ENCODE assay signal across 1 cellular context in genomic region chr19:52897149-52897935, GRCh38.
A peak's percentile ranks its signal among the peaks of the same experiment; 100 is the strongest.
TF ChIP-seq lines count a peak whose summit lies in the region.

TSS of gene ZNF320 (minus strand) at chr19:52897635. CDS start at chr19:52890255, 7,380 bp downstream.

TF ChIP-seq in K562, 482 proteins besides CTCF, POLR2A, EP300 and RAD21 (continued from another document and continues in another):
- TF ChIP-seq ZBTB26 (CRISPR knock-in tag; IDR thresholded peaks at IDR 0.05) (no peak), ELK1 (CRISPR knock-in tag; IDR thresholded peaks at IDR 0.05) (no peak), NFE2L1 (tag; IDR thresholded peaks at IDR 0.05; ENCODE audit: borderline replicate concordance, low read depth) (no peak), PPARD (CRISPR knock-in tag; IDR thresholded peaks at IDR 0.05) (no peak), ZNF384 (IDR thresholded peaks at IDR 0.05; ENCODE audit: low read depth, low read length) (no peak), MCM2 (IDR thresholded peaks at IDR 0.05; ENCODE audit: low read depth) (no peak), U2AF2 (optimal IDR thresholded peaks at IDR 0.05; ENCODE audit: low read depth, low read length) (no peak), IRF2 (CRISPR knock-in tag; IDR thresholded peaks at IDR 0.05) (no peak), THAP7 (CRISPR knock-in tag; IDR thresholded peaks at IDR 0.05) (no peak), POLR2H (tag; IDR thresholded peaks at IDR 0.05; ENCODE audit: low read depth) (peak; percentile 66; the same call in 1 of the 2 replicates), ZNF324 (CRISPR knock-in tag; IDR thresholded peaks at IDR 0.05) (no peak), ZBTB17 (CRISPR knock-in tag; IDR thresholded peaks at IDR 0.05) (no peak), ZNF699 (CRISPR knock-in tag; IDR thresholded peaks at IDR 0.05; ENCODE audit: insufficient replicate concordance) (no peak), RCOR1 (IDR thresholded peaks at IDR 0.05; ENCODE audit: borderline replicate concordance in 1 of 2, low read depth in 2 of 2, low read length in 2 of 2) (0 out of 4 replicates have a peak, but pooled peaks of 1 of the 2 experiments have one; percentile 3), BDP1 (IDR thresholded peaks at IDR 0.05; ENCODE audit: insufficient read depth, insufficient read length) (no peak), CHD4 (IDR thresholded peaks at IDR 0.05; ENCODE audit: insufficient read depth, insufficient replicate concordance, low read depth, low read length, poor library complexity, severe bottlenecking) (no peak), ZNF354B (CRISPR knock-in tag; IDR thresholded peaks at IDR 0.05) (no peak), ZNF57 (CRISPR knock-in tag; IDR thresholded peaks at IDR 0.05) (no peak), ZNF311 (CRISPR knock-in tag; IDR thresholded peaks at IDR 0.05) (no peak), PHF21A (IDR thresholded peaks at IDR 0.05; ENCODE audit: borderline replicate concordance, low read depth) (no peak), RNF2 (IDR thresholded peaks at IDR 0.05) (no peak), JUND (IDR thresholded peaks at IDR 0.05; ENCODE audit: borderline replicate concordance, low read depth, low read length) (peak; percentile 22; the same call in 1 of the 2 replicates), JUND (tag; IDR thresholded peaks at IDR 0.05; ENCODE audit: borderline replicate concordance, low read depth, low read length) (no peak; the same call in 2 of the 3 replicates), ZNF76 (CRISPR knock-in tag; IDR thresholded peaks at IDR 0.05; ENCODE audit: borderline replicate concordance) (no peak), PURB (CRISPR knock-in tag; IDR thresholded peaks at IDR 0.05; ENCODE audit: low read depth) (no peak), SAP30 (IDR thresholded peaks at IDR 0.05; ENCODE audit: borderline replicate concordance, insufficient read depth, low read depth, low read length, poor library complexity, severe bottlenecking) (peak; percentile 76), ZNF551 (CRISPR knock-in tag; IDR thresholded peaks at IDR 0.05) (no peak), TCF3 (CRISPR knock-in tag; IDR thresholded peaks at IDR 0.05) (no peak; the same call in 1 of the 2 replicates), ZNF3 (CRISPR knock-in tag; IDR thresholded peaks at IDR 0.05) (no peak), IRF1 (CRISPR knock-in tag; IDR thresholded peaks at IDR 0.05; ENCODE audit: borderline replicate concordance) (no peak), RFX7 (CRISPR knock-in tag; IDR thresholded peaks at IDR 0.05) (no peak), ZSCAN29 (IDR thresholded peaks at IDR 0.05) (peak; percentile 19; the same call in 1 of the 2 replicates), ELF4 (CRISPR knock-in tag; IDR thresholded peaks at IDR 0.05) (no peak), NFIX (CRISPR knock-in tag; IDR thresholded peaks at IDR 0.05; ENCODE audit: low read depth) (no peak), FOSL1 (tag; conservative IDR thresholded peaks at IDR 0.05) (0 out of 2 replicates have a peak, but pooled peaks have one; percentile 17), ESRRA (IDR thresholded peaks at IDR 0.05; ENCODE audit: borderline replicate concordance, low read depth) (peak; percentile 86), PHF8 (IDR thresholded peaks at IDR 0.05; ENCODE audit: borderline replicate concordance, low read length) (peak; percentile 93; the same call in 1 of the 2 replicates), FOXP1 (CRISPR knock-in tag; IDR thresholded peaks at IDR 0.05) (no peak), ZNF707 (CRISPR knock-in tag; conservative IDR thresholded peaks at IDR 0.05) (no peak)
- TF ChIP-seq, protein P1, sequence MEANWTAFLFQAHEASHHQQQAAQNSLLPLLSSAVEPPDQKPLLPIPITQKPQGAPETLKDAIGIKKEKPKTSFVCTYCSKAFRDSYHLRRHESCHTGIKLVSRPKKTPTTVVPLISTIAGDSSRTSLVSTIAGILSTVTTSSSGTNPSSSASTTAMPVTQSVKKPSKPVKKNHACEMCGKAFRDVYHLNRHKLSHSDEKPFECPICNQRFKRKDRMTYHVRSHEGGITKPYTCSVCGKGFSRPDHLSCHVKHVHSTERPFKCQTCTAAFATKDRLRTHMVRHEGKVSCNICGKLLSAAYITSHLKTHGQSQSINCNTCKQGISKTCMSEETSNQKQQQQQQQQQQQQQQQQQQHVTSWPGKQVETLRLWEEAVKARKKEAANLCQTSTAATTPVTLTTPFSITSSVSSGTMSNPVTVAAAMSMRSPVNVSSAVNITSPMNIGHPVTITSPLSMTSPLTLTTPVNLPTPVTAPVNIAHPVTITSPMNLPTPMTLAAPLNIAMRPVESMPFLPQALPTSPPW (CRISPR knock-in tag; IDR thresholded peaks at IDR 0.05): no peak
- TF ChIP-seq, protein P2, sequence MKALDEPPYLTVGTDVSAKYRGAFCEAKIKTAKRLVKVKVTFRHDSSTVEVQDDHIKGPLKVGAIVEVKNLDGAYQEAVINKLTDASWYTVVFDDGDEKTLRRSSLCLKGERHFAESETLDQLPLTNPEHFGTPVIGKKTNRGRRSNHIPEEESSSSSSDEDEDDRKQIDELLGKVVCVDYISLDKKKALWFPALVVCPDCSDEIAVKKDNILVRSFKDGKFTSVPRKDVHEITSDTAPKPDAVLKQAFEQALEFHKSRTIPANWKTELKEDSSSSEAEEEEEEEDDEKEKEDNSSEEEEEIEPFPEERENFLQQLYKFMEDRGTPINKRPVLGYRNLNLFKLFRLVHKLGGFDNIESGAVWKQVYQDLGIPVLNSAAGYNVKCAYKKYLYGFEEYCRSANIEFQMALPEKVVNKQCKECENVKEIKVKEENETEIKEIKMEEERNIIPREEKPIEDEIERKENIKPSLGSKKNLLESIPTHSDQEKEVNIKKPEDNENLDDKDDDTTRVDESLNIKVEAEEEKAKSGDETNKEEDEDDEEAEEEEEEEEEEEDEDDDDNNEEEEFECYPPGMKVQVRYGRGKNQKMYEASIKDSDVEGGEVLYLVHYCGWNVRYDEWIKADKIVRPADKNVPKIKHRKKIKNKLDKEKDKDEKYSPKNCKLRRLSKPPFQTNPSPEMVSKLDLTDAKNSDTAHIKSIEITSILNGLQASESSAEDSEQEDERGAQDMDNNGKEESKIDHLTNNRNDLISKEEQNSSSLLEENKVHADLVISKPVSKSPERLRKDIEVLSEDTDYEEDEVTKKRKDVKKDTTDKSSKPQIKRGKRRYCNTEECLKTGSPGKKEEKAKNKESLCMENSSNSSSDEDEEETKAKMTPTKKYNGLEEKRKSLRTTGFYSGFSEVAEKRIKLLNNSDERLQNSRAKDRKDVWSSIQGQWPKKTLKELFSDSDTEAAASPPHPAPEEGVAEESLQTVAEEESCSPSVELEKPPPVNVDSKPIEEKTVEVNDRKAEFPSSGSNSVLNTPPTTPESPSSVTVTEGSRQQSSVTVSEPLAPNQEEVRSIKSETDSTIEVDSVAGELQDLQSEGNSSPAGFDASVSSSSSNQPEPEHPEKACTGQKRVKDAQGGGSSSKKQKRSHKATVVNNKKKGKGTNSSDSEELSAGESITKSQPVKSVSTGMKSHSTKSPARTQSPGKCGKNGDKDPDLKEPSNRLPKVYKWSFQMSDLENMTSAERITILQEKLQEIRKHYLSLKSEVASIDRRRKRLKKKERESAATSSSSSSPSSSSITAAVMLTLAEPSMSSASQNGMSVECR (CRISPR knock-in tag; IDR thresholded peaks at IDR 0.05): peak; percentile 59
- TF ChIP-seq, protein P3, sequence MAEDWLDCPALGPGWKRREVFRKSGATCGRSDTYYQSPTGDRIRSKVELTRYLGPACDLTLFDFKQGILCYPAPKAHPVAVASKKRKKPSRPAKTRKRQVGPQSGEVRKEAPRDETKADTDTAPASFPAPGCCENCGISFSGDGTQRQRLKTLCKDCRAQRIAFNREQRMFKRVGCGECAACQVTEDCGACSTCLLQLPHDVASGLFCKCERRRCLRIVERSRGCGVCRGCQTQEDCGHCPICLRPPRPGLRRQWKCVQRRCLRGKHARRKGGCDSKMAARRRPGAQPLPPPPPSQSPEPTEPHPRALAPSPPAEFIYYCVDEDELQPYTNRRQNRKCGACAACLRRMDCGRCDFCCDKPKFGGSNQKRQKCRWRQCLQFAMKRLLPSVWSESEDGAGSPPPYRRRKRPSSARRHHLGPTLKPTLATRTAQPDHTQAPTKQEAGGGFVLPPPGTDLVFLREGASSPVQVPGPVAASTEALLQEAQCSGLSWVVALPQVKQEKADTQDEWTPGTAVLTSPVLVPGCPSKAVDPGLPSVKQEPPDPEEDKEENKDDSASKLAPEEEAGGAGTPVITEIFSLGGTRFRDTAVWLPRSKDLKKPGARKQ (CRISPR knock-in tag; IDR thresholded peaks at IDR 0.05): no peak
- TF ChIP-seq, protein P4, sequence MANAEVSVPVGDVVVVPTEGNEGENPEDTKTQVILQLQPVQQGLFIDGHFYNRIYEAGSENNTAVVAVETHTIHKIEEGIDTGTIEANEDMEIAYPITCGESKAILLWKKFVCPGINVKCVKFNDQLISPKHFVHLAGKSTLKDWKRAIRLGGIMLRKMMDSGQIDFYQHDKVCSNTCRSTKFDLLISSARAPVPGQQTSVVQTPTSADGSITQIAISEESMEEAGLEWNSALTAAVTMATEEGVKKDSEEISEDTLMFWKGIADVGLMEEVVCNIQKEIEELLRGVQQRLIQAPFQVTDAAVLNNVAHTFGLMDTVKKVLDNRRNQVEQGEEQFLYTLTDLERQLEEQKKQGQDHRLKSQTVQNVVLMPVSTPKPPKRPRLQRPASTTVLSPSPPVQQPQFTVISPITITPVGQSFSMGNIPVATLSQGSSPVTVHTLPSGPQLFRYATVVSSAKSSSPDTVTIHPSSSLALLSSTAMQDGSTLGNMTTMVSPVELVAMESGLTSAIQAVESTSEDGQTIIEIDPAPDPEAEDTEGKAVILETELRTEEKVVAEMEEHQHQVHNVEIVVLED (CRISPR knock-in tag; IDR thresholded peaks at IDR 0.05): no peak
- TF ChIP-seq, protein P5, sequence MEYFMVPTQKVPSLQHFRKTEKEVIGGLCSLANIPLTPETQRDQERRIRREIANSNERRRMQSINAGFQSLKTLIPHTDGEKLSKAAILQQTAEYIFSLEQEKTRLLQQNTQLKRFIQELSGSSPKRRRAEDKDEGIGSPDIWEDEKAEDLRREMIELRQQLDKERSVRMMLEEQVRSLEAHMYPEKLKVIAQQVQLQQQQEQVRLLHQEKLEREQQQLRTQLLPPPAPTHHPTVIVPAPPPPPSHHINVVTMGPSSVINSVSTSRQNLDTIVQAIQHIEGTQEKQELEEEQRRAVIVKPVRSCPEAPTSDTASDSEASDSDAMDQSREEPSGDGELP (CRISPR knock-in tag; IDR thresholded peaks at IDR 0.05; ENCODE audit: borderline replicate concordance): peak; percentile 64; the same call in 1 of the 2 replicates
- TF ChIP-seq, protein P6, sequence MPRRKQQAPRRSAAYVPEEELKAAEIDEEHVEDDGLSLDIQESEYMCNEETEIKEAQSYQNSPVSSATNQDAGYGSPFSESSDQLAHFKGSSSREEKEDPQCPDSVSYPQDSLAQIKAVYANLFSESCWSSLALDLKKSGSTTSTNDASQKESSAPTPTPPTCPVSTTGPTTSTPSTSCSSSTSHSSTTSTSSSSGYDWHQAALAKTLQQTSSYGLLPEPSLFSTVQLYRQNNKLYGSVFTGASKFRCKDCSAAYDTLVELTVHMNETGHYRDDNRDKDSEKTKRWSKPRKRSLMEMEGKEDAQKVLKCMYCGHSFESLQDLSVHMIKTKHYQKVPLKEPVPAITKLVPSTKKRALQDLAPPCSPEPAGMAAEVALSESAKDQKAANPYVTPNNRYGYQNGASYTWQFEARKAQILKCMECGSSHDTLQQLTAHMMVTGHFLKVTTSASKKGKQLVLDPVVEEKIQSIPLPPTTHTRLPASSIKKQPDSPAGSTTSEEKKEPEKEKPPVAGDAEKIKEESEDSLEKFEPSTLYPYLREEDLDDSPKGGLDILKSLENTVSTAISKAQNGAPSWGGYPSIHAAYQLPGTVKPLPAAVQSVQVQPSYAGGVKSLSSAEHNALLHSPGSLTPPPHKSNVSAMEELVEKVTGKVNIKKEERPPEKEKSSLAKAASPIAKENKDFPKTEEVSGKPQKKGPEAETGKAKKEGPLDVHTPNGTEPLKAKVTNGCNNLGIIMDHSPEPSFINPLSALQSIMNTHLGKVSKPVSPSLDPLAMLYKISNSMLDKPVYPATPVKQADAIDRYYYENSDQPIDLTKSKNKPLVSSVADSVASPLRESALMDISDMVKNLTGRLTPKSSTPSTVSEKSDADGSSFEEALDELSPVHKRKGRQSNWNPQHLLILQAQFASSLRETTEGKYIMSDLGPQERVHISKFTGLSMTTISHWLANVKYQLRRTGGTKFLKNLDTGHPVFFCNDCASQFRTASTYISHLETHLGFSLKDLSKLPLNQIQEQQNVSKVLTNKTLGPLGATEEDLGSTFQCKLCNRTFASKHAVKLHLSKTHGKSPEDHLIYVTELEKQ (CRISPR knock-in tag; IDR thresholded peaks at IDR 0.05): no peak
- TF ChIP-seq, protein P7, sequence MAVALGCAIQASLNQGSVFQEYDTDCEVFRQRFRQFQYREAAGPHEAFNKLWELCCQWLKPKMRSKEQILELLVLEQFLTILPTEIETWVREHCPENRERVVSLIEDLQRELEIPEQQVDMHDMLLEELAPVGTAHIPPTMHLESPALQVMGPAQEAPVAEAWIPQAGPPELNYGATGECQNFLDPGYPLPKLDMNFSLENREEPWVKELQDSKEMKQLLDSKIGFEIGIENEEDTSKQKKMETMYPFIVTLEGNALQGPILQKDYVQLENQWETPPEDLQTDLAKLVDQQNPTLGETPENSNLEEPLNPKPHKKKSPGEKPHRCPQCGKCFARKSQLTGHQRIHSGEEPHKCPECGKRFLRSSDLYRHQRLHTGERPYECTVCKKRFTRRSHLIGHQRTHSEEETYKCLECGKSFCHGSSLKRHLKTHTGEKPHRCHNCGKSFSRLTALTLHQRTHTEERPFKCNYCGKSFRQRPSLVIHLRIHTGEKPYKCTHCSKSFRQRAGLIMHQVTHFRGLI (CRISPR knock-in tag; IDR thresholded peaks at IDR 0.05): no peak
